9 cellular contexts compared by ENCODE assay signal in genomic region chr20:46312075-46312944, GRCh38. TPM values are rescaled to one million over a fixed set of nuclear protein-coding genes. Genes with fewer than 3 reads are reported as not detected.
A peak's percentile ranks its signal among the peaks of the same experiment; 100 is the strongest.
DNase-seq lines count a peak whose midpoint lies in the region; FAIRE-seq and TF ChIP-seq lines count a peak whose summit lies in the region.
"Had no signal": no experiment of that assay in that cellular context is flagged by ENCODE, and none has a peak within 500 bp of the region (broad histone marks: within the 10 kb centered on the region; RNA-seq: fewer than 3 reads in every experiment).

No MANE protein-coding gene starts in this region.

- H3K27me3 Mint-ChIP-seq in chondrocyte (ENCODE audit: low read depth) (peaks cover 79% of the 10 kb centered on the region), CD14-positive monocyte (ENCODE audit: low read depth in 3 of 3) (peaks cover 81 to 94% (median 90%) of the 10 kb centered on the region in 3 donors)
- H3K27me3 Mint-ChIP-seq in activated T-helper 1 cell treated with anti-CD3 and anti-CD28 coated beads, Interleukin-12 subunit alpha, Interleukin-12 subunit beta, Interleukin-2, Interleukin-4 antibody, amounts not matched to agents 30 ng/mL and 10 ng/mL and 1 ng/mL, durations not matched to agents 14 hours and 24 hours and 36 hours (ENCODE audit: insufficient read depth), result peaks cover 69% of the 10 kb centered on the region

- no peak for FAIRE-seq in D721Med (lab: Jason Lieb, UNC)
- FAIRE-seq in HTR-8/SVneo (lab: Jason Lieb, UNC), result peak; percentile 77

- H3K4me1 Mint-ChIP-seq in chondrocyte (ENCODE audit: low read depth), result peaks cover 5% of the 10 kb centered on the region
- peaks cover 6% of the 10 kb centered on the region for H3K4me1 Mint-ChIP-seq in CD14-positive monocyte
- H3K4me1 Mint-ChIP-seq in activated T-helper 1 cell treated with anti-CD3 and anti-CD28 coated beads, Interleukin-12 subunit alpha, Interleukin-12 subunit beta, Interleukin-2, Interleukin-4 antibody, amounts not matched to agents 30 ng/mL and 10 ng/mL and 1 ng/mL, durations not matched to agents 14 hours and 24 hours and 36 hours (ENCODE audit: low read depth), result no peaks in the 10 kb centered on the region

- H3K36me3 Mint-ChIP-seq in chondrocyte (ENCODE audit: low read depth) (no peaks in the 10 kb centered on the region), CD14-positive monocyte (peaks cover 0 to 2% of the 10 kb centered on the region in 2 donors)
- no peaks in the 10 kb centered on the region for H3K36me3 Mint-ChIP-seq in activated T-helper 1 cell treated with anti-CD3 and anti-CD28 coated beads, Interleukin-12 subunit alpha, Interleukin-12 subunit beta, Interleukin-2, Interleukin-4 antibody, amounts not matched to agents 30 ng/mL and 10 ng/mL and 1 ng/mL, durations not matched to agents 14 hours and 24 hours and 36 hours (ENCODE audit: low read depth)

- peak overlapping the region; percentile 5 for H3K4me3 ChIP-seq in neuron (ENCODE audit: low read length)

- in situ Hi-C loops in GM13977 (cut with MboI; ENCODE audit: low pct_unique_long_range_greater_than_20kb, low sequenced_read_pairs, unreplicated experiment), result no loop called here

- H3K9me3 Mint-ChIP-seq in chondrocyte (ENCODE audit: low read depth) (no peaks in the 10 kb centered on the region), CD14-positive monocyte (peaks cover 0 to 12% (median 3%) of the 10 kb centered on the region in 7 donors)
- H3K9me3 Mint-ChIP-seq in activated T-helper 1 cell treated with anti-CD3 and anti-CD28 coated beads, Interleukin-12 subunit alpha, Interleukin-12 subunit beta, Interleukin-2, Interleukin-4 antibody, amounts not matched to agents 30 ng/mL and 10 ng/mL and 1 ng/mL, durations not matched to agents 14 hours and 24 hours and 36 hours, result no peaks in the 10 kb centered on the region

- peak; percentile 43 for DNase-seq in D721Med (ENCODE audit: insufficient read length, low spot score)
- no peak for DNase-seq in HTR-8/SVneo (ENCODE audit: insufficient read length, low spot score)
- DNase-seq in chondrocyte (ENCODE audit: low spot score), result no peak
- no peak for DNase-seq in CD14-positive monocyte (ENCODE audit: low spot score)
- DNase-seq in activated T-helper 1 cell treated with anti-CD3 and anti-CD28 coated beads, Interleukin-12 subunit alpha, Interleukin-12 subunit beta, Interleukin-2, Interleukin-4 antibody, amounts not matched to agents 30 ng/mL and 10 ng/mL and 1 ng/mL, durations not matched to agents 14 hours and 24 hours and 36 hours (ENCODE audit: low spot score), result no peak
- DNase-seq in GM13977 (ENCODE audit: low spot score), result no peak
- DNase-seq: aorta had no signal

- TF ChIP-seq CTCF in D721Med (IDR thresholded peaks at IDR 0.05; ENCODE audit: insufficient read depth, missing control alignments), result peak; percentile 7
- no peak for TF ChIP-seq CTCF in chondrocyte (IDR thresholded peaks at IDR 0.05)
- TF ChIP-seq CTCF in CD14-positive monocyte (IDR thresholded peaks at IDR 0.05), result no peak
- no peak for TF ChIP-seq CTCF in GM13977 (IDR thresholded peaks at IDR 0.05; ENCODE audit: extremely low read depth, insufficient read depth, missing control alignments)

- intact Hi-C loops in CD14-positive monocyte (cut with micrococcal nuclease), result no loop called here
- intact Hi-C loops in activated T-helper 1 cell treated with anti-CD3 and anti-CD28 coated beads, Interleukin-12 subunit alpha, Interleukin-12 subunit beta, Interleukin-2, Interleukin-4 antibody, amounts not matched to agents 30 ng/mL and 10 ng/mL and 1 ng/mL, durations not matched to agents 14 hours and 24 hours and 36 hours (cut with micrococcal nuclease), result no loop called here

- H3K4me3 Mint-ChIP-seq in chondrocyte (ENCODE audit: unreplicated experiment), result peak overlapping the region; percentile 0
- peak overlapping the region in 1 of 2 donors; percentile 77 for H3K4me3 Mint-ChIP-seq in CD14-positive monocyte
- no peak overlapping the region for H3K4me3 Mint-ChIP-seq in activated T-helper 1 cell treated with anti-CD3 and anti-CD28 coated beads, Interleukin-12 subunit alpha, Interleukin-12 subunit beta, Interleukin-2, Interleukin-4 antibody, amounts not matched to agents 30 ng/mL and 10 ng/mL and 1 ng/mL, durations not matched to agents 14 hours and 24 hours and 36 hours

- H3K9me3 ChIP-seq in neuron (ENCODE audit: low read length), result no peaks in the 10 kb centered on the region

- H2AFZ ChIP-seq in neuron (ENCODE audit: low read depth, low read length), result no peak overlapping the region

- H3K4me1 ChIP-seq in neuron (ENCODE audit: insufficient read depth, low read length), result peaks cover 12% of the 10 kb centered on the region

- H3K36me3 ChIP-seq in neuron (ENCODE audit: insufficient read depth, low read length), result no peaks in the 10 kb centered on the region

- H3K27ac Mint-ChIP-seq in chondrocyte (ENCODE audit: unreplicated experiment) (no peak overlapping the region), CD14-positive monocyte (no peak overlapping the region)
- no peak overlapping the region for H3K27ac Mint-ChIP-seq in activated T-helper 1 cell treated with anti-CD3 and anti-CD28 coated beads, Interleukin-12 subunit alpha, Interleukin-12 subunit beta, Interleukin-2, Interleukin-4 antibody, amounts not matched to agents 30 ng/mL and 10 ng/mL and 1 ng/mL, durations not matched to agents 14 hours and 24 hours and 36 hours

- H3K27me3 ChIP-seq in neuron (ENCODE audit: insufficient read depth, low read length), result peaks cover 80% of the 10 kb centered on the region

RNA-seq across cellular contexts. Expression of gene CDH22, which starts 4.0 kb away (rescaled TPM):
- total RNA-seq in chondrocyte, result not detected in 3 replicates
- not detected for polyA plus RNA-seq in CD14-positive monocyte
- total RNA-seq in activated T-helper 1 cell treated with anti-CD3 and anti-CD28 coated beads, Interleukin-12 subunit alpha, Interleukin-12 subunit beta, Interleukin-2, Interleukin-4 antibody, amounts not matched to agents 30 ng/mL and 10 ng/mL and 1 ng/mL, durations not matched to agents 14 hours and 24 hours and 36 hours, result not detected in 2 replicates
- total RNA-seq: aorta, mononuclear cell had no signal
- polyA plus RNA-seq: aorta had no signal
